Comparison of ENCODE assay signal across 17 cellular contexts in genomic region chr14:105046891-105047282, GRCh38. TPM values are rescaled to one million over a fixed set of nuclear protein-coding genes. Genes with fewer than 3 reads are reported as not detected.
"Had no signal": no experiment of that assay in that cellular context is flagged by ENCODE, and none has a peak within 500 bp of the region (broad histone marks: within the 10 kb centered on the region; RNA-seq: fewer than 3 reads in every experiment).

No MANE protein-coding gene starts in this region.

- H3K9me3 ChIP-seq: ascending aorta, colonic mucosa, suprapubic skin, vagina had no signal

- H3K27ac Mint-ChIP-seq: activated CD4-positive, alpha-beta T cell treated with anti-CD3 and anti-CD28 coated beads, Interleukin-2, amount 10 ng/mL, durations not matched to agents 7 days and 5 days; activated naive CD8-positive, alpha-beta T cell treated with anti-CD3 and anti-CD28 coated beads, Interleukin-2, amount 50 U/mL, for 24 hours; stimulated activated naive CD8-positive, alpha-beta T cell treated with anti-CD3 and anti-CD28 coated beads, Interleukin-15, Interleukin-2, amounts not matched to agents 100 ng/mL and 50 ng/mL, for 24 hours had no signal

- H3K27ac ChIP-seq: ascending aorta, colonic mucosa, suprapubic skin, vagina had no signal

- H3K36me3 ChIP-seq: ascending aorta, colonic mucosa, suprapubic skin, vagina had no signal

- ATAC-seq: activated CD4-positive, CD25-positive, alpha-beta regulatory T cell treated with anti-CD3 and anti-CD28 coated beads, Interleukin-2, amount 50 U/mL, for 24 hours; activated naive CD8-positive, alpha-beta T cell treated with anti-CD3 and anti-CD28 coated beads, Interleukin-2, amount 50 U/mL, for 24 hours; left ventricle myocardium superior had no signal

- H3K4me3 Mint-ChIP-seq: activated CD4-positive, alpha-beta T cell treated with anti-CD3 and anti-CD28 coated beads, Interleukin-2, amount 10 ng/mL, durations not matched to agents 7 days and 5 days; activated naive CD8-positive, alpha-beta T cell treated with anti-CD3 and anti-CD28 coated beads, Interleukin-2, amount 50 U/mL, for 24 hours; central memory CD8-positive, alpha-beta T cell; natural killer cell treated with Interleukin-12 subunit alpha and Interleukin-12 subunit beta and Interleukin-15 and Interleukin-18, amount 100 ng/mL, for 72 hours; stimulated activated naive CD8-positive, alpha-beta T cell treated with anti-CD3 and anti-CD28 coated beads, Interleukin-15, Interleukin-2, amounts not matched to agents 100 ng/mL and 50 ng/mL, for 24 hours had no signal

- H3K4me3 ChIP-seq: ascending aorta, colonic mucosa, suprapubic skin, vagina had no signal

- H3K4me1 ChIP-seq: ascending aorta, colonic mucosa, vagina had no signal

- H3K27me3 ChIP-seq: ascending aorta, colonic mucosa, vagina had no signal

- H3K9me3 Mint-ChIP-seq: activated CD4-positive, alpha-beta T cell treated with anti-CD3 and anti-CD28 coated beads, Interleukin-2, amount 10 ng/mL, durations not matched to agents 7 days and 5 days; activated naive CD8-positive, alpha-beta T cell treated with anti-CD3 and anti-CD28 coated beads, Interleukin-2, amount 50 U/mL, for 24 hours; central memory CD8-positive, alpha-beta T cell; natural killer cell treated with Interleukin-12 subunit alpha and Interleukin-12 subunit beta and Interleukin-15 and Interleukin-18, amount 100 ng/mL, for 72 hours; stimulated activated naive CD8-positive, alpha-beta T cell treated with anti-CD3 and anti-CD28 coated beads, Interleukin-15, Interleukin-2, amounts not matched to agents 100 ng/mL and 50 ng/mL, for 24 hours had no signal

- DNase-seq: activated CD4-positive, alpha-beta T cell treated with anti-CD3 and anti-CD28 coated beads, Interleukin-2, amount 10 ng/mL, durations not matched to agents 7 days and 5 days; activated naive CD4-positive, alpha-beta T cell treated with Interleukin-2 at 50 U/mL for 16 hours; activated naive CD8-positive, alpha-beta T cell treated with anti-CD3 and anti-CD28 coated beads, Interleukin-2, amount 50 U/mL, for 24 hours; colonic mucosa; head of caudate nucleus; kidney glomerular epithelial cell; left ventricle myocardium superior; stimulated activated CD4-positive, alpha-beta T cell treated with anti-CD3 and anti-CD28 coated beads, Interleukin-1b, Interleukin-23, amount 100 ng/mL, for 48 hours; stimulated activated CD8-positive, alpha-beta memory T cell treated with anti-CD3 and anti-CD28 coated beads, Interleukin-4, amount 100 ng/mL, for 48 hours; trophoblast cell had no signal

RNA-seq across cellular contexts. Expression of gene GPR132, which starts 18.3 kb away (rescaled TPM):
- total RNA-seq: ascending aorta had no signal
